Comparison of ENCODE assay signal across 20 cellular contexts in genomic region chr19:1505991-1506881, GRCh38. TPM values are rescaled to one million over a fixed set of nuclear protein-coding genes. Genes with fewer than 3 reads are reported as not detected.
A peak's percentile ranks its signal among the peaks of the same experiment; 100 is the strongest.
DNase-seq lines count a peak whose midpoint lies in the region; ATAC-seq and TF ChIP-seq lines count a peak whose summit lies in the region.
"Had no signal": no experiment of that assay in that cellular context is flagged by ENCODE, and none has a peak within 500 bp of the region (broad histone marks: within the 10 kb centered on the region; RNA-seq: fewer than 3 reads in every experiment).

No MANE protein-coding gene starts in this region.

- peaks cover 23% of the 10 kb centered on the region for H3K4me1 Mint-ChIP-seq in activated naive CD8-positive, alpha-beta T cell treated with anti-CD3 and anti-CD28 coated beads, Interleukin-2, amount 50 U/mL, for 24 hours
- peaks cover 10% of the 10 kb centered on the region for H3K4me1 Mint-ChIP-seq in activated naive CD8-positive, alpha-beta T cell treated with anti-CD3 and anti-CD28 coated beads for 36 hours
- H3K4me1 Mint-ChIP-seq in brain (peaks cover 36% of the 10 kb centered on the region), mesothelial cell of epicardium (peaks cover 22% of the 10 kb centered on the region), type B pancreatic cell (ENCODE audit: unreplicated experiment) (peaks cover 11% of the 10 kb centered on the region)

- H3K27ac ChIP-seq in smooth muscle cell (ENCODE audit: low read depth): no peak overlapping the region
- H3K27ac ChIP-seq: PC-9 had no signal

- peaks cover 18% of the 10 kb centered on the region for H3F3A ChIP-seq in smooth muscle cell (ENCODE audit: low read depth)

- H3K36me3 Mint-ChIP-seq in activated naive CD8-positive, alpha-beta T cell treated with anti-CD3 and anti-CD28 coated beads, Interleukin-2, amount 50 U/mL, for 24 hours (ENCODE audit: low read depth): peaks cover 2% of the 10 kb centered on the region
- no peaks in the 10 kb centered on the region for H3K36me3 Mint-ChIP-seq in activated naive CD8-positive, alpha-beta T cell treated with anti-CD3 and anti-CD28 coated beads for 36 hours
- peaks cover 5% of the 10 kb centered on the region for H3K36me3 Mint-ChIP-seq in brain
- H3K36me3 Mint-ChIP-seq in mesothelial cell of epicardium: no peaks in the 10 kb centered on the region
- no peaks in the 10 kb centered on the region for H3K36me3 Mint-ChIP-seq in type B pancreatic cell

- H3K4me2 ChIP-seq in smooth muscle cell: no peak overlapping the region

- H3K4me1 ChIP-seq in smooth muscle cell (ENCODE audit: low read depth): peaks cover 20% of the 10 kb centered on the region

- WGBS in smooth muscle cell (ENCODE audit: low lambda C conversion rate): 93% methylated on average over 35 of the region's 45 CpGs

- peaks cover 20% of the 10 kb centered on the region for H3K27me3 Mint-ChIP-seq in activated naive CD8-positive, alpha-beta T cell treated with anti-CD3 and anti-CD28 coated beads, Interleukin-2, amount 50 U/mL, for 24 hours
- peaks cover 50% of the 10 kb centered on the region for H3K27me3 Mint-ChIP-seq in activated naive CD8-positive, alpha-beta T cell treated with anti-CD3 and anti-CD28 coated beads for 36 hours
- H3K27me3 Mint-ChIP-seq in brain: peaks cover 33% of the 10 kb centered on the region
- peaks cover 52% of the 10 kb centered on the region for H3K27me3 Mint-ChIP-seq in mesothelial cell of epicardium (ENCODE audit: low read depth)
- H3K27me3 Mint-ChIP-seq in type B pancreatic cell: peaks cover 45% of the 10 kb centered on the region

- TF ChIP-seq CTCF in brain (conservative IDR thresholded peaks at IDR 0.05): no peak
- TF ChIP-seq CTCF in mesothelial cell of epicardium (IDR thresholded peaks at IDR 0.05; ENCODE audit: unreplicated experiment): no peak
- TF ChIP-seq CTCF in type B pancreatic cell (conservative IDR thresholded peaks at IDR 0.05): no peak
- no peak for TF ChIP-seq CTCF in smooth muscle cell (IDR thresholded peaks at IDR 0.05; ENCODE audit: borderline replicate concordance, insufficient read depth, poor library complexity, severe bottlenecking)

- DNase-seq in activated naive CD8-positive, alpha-beta T cell treated with anti-CD3 and anti-CD28 coated beads, Interleukin-2, amount 50 U/mL, for 24 hours: no peak
- no peak for DNase-seq in activated naive CD8-positive, alpha-beta T cell treated with anti-CD3 and anti-CD28 coated beads for 36 hours
- DNase-seq in mesothelial cell of epicardium (ENCODE audit: low spot score in 2 of 2, unreplicated experiment in 2 of 2): no peak
- no peak for DNase-seq in type B pancreatic cell (ENCODE audit: extremely low spot score, unreplicated experiment)
- no peak for DNase-seq in smooth muscle cell (lab: John Stamatoyannopoulos, UW; ENCODE audit: unreplicated experiment)
- no peak for DNase-seq in kidney tubule cell (ENCODE audit: low spot score)
- no peak for DNase-seq in NCI-H748 (lab: John Stamatoyannopoulos, UW; ENCODE audit: unreplicated experiment)
- DNase-seq: 8988T, C1 segment of cervical spinal cord, DMS53, KBM-7, NCI-H1417, NCI-H1930, NCI-H2171, NCI-H446 treated with DMSO at 0.1 percent for 48 hours, NCI-H774, PC-9 had no signal

- H3K9me3 ChIP-seq in smooth muscle cell (replicated peaks; ENCODE audit: low read depth): no peaks in the 10 kb centered on the region

- H3K79me2 ChIP-seq in smooth muscle cell (ENCODE audit: low read depth): no peaks in the 10 kb centered on the region

- H3K4me3 Mint-ChIP-seq in activated naive CD8-positive, alpha-beta T cell treated with anti-CD3 and anti-CD28 coated beads, Interleukin-2, amount 50 U/mL, for 24 hours: no peak overlapping the region
- H3K4me3 Mint-ChIP-seq in activated naive CD8-positive, alpha-beta T cell treated with anti-CD3 and anti-CD28 coated beads for 36 hours: no peak overlapping the region
- H3K4me3 Mint-ChIP-seq in brain (peak overlapping the region in 4 of 5 experiments; percentile 23 to 47 (median 36)), mesothelial cell of epicardium (no peak overlapping the region), type B pancreatic cell (peak overlapping the region; percentile 63)

- ATAC-seq in activated naive CD8-positive, alpha-beta T cell treated with anti-CD3 and anti-CD28 coated beads, Interleukin-2, amount 50 U/mL, for 24 hours: no peak
- ATAC-seq: HCT116 had no signal

- H3K27ac Mint-ChIP-seq in activated naive CD8-positive, alpha-beta T cell treated with anti-CD3 and anti-CD28 coated beads, Interleukin-2, amount 50 U/mL, for 24 hours: peak overlapping the region; percentile 41
- no peak overlapping the region for H3K27ac Mint-ChIP-seq in activated naive CD8-positive, alpha-beta T cell treated with anti-CD3 and anti-CD28 coated beads for 36 hours
- H3K27ac Mint-ChIP-seq in brain (peak overlapping the region in 4 of 5 experiments; percentile 23 to 64 (median 52)), mesothelial cell of epicardium (peak overlapping the region; percentile 15), type B pancreatic cell (peak overlapping the region; percentile 59)

- peaks cover 7% of the 10 kb centered on the region for H3K27me3 ChIP-seq in smooth muscle cell (ENCODE audit: low read depth)

- no peaks in the 10 kb centered on the region for H3K36me3 ChIP-seq in smooth muscle cell (ENCODE audit: low read depth)

- H2AFZ ChIP-seq in smooth muscle cell (ENCODE audit: low read depth): no peak overlapping the region
- H2AFZ ChIP-seq: PC-9 had no signal

- H3K4me3 ChIP-seq in smooth muscle cell: no peak overlapping the region
- H3K4me3 ChIP-seq: PC-9 had no signal

- no peak overlapping the region for H3K9ac ChIP-seq in smooth muscle cell (ENCODE audit: low read depth)

- H4K20me1 ChIP-seq in smooth muscle cell (ENCODE audit: low read depth): no peaks in the 10 kb centered on the region

- H3K9me3 Mint-ChIP-seq in activated naive CD8-positive, alpha-beta T cell treated with anti-CD3 and anti-CD28 coated beads, Interleukin-2, amount 50 U/mL, for 24 hours: no peaks in the 10 kb centered on the region
- H3K9me3 Mint-ChIP-seq in activated naive CD8-positive, alpha-beta T cell treated with anti-CD3 and anti-CD28 coated beads for 36 hours: no peaks in the 10 kb centered on the region
- H3K9me3 Mint-ChIP-seq in brain: peaks cover 0 to 16% (median 11%) of the 10 kb centered on the region in 5 experiments
- H3K9me3 Mint-ChIP-seq in mesothelial cell of epicardium: no peaks in the 10 kb centered on the region
- peaks cover 3% of the 10 kb centered on the region for H3K9me3 Mint-ChIP-seq in type B pancreatic cell

RNA-seq across cellular contexts. Expression of gene ADAMTSL5, which starts 6.6 kb away (rescaled TPM):
- total RNA-seq in activated naive CD8-positive, alpha-beta T cell treated with anti-CD3 and anti-CD28 coated beads for 36 hours: 1 to 10 TPM; 1.1 to 1.5 TPM
- polyA plus RNA-seq in brain (ENCODE audit: insufficient read depth, low read depth, low replicate concordance) (0.49 TPM), smooth muscle cell (24.3 and 37.6 TPM in 2 replicates)
- total RNA-seq in mesothelial cell of epicardium (4.0 to 4.6 TPM (median 4.3 TPM) in 3 replicates), type B pancreatic cell (ENCODE audit: low replicate concordance) (3.4 and 10.6 TPM in 2 replicates), smooth muscle cell (11.1 and 16.4 TPM in 2 replicates)

RNA-seq across cellular contexts. Expression of gene REEP6, which starts 15.3 kb away (rescaled TPM):
- 1 to 10 TPM; 1.3 to 1.8 TPM for total RNA-seq in activated naive CD8-positive, alpha-beta T cell treated with anti-CD3 and anti-CD28 coated beads for 36 hours
- 10.4 TPM for polyA plus RNA-seq in brain (ENCODE audit: insufficient read depth, low read depth, low replicate concordance)
- 3.6 to 3.9 TPM (median 3.8 TPM) in 3 replicates for total RNA-seq in mesothelial cell of epicardium
- total RNA-seq in type B pancreatic cell (ENCODE audit: low replicate concordance): 17.3 and 34.5 TPM in 2 replicates
- 5.2 and 7.0 TPM in 2 replicates for total RNA-seq in smooth muscle cell
- polyA plus RNA-seq in smooth muscle cell: 15.1 and 18.7 TPM in 2 replicates

RNA-seq across cellular contexts. Expression of gene PCSK4, which starts 16.1 kb away (rescaled TPM):
- total RNA-seq in activated naive CD8-positive, alpha-beta T cell treated with anti-CD3 and anti-CD28 coated beads for 36 hours: 1 to 10 TPM; 1.5 to 1.7 TPM
- polyA plus RNA-seq in brain (ENCODE audit: insufficient read depth, low read depth, low replicate concordance): 3.9 TPM
- 20.9 to 24.0 TPM (median 22.6 TPM) in 3 replicates for total RNA-seq in mesothelial cell of epicardium
- 9.6 and 12.4 TPM in 2 replicates for total RNA-seq in type B pancreatic cell (ENCODE audit: low replicate concordance)
- total RNA-seq in smooth muscle cell: 1.4 and 1.7 TPM in 2 replicates
- polyA plus RNA-seq in smooth muscle cell: 8.7 and 14.4 TPM in 2 replicates

RNA-seq across cellular contexts. Expression of gene PLK5, which starts 17.6 kb away (rescaled TPM):
- total RNA-seq in activated naive CD8-positive, alpha-beta T cell treated with anti-CD3 and anti-CD28 coated beads for 36 hours: not detected
- 1.1 TPM for polyA plus RNA-seq in brain (ENCODE audit: insufficient read depth, low read depth, low replicate concordance)
- 0.38 to 0.51 TPM (median 0.38 TPM) in 3 replicates for total RNA-seq in mesothelial cell of epicardium
- 0.24 TPM in 1 of 2 replicates, not detected in the other for total RNA-seq in type B pancreatic cell (ENCODE audit: low replicate concordance)
- total RNA-seq in smooth muscle cell: not detected in 2 replicates
- 0.60 TPM in 1 of 2 replicates, not detected in the other for polyA plus RNA-seq in smooth muscle cell
- total RNA-seq: M059J, PC-9 had no signal

RNA-seq across cellular contexts. Expression of gene C19orf25, which starts 27.2 kb away (rescaled TPM):
- total RNA-seq in activated naive CD8-positive, alpha-beta T cell treated with anti-CD3 and anti-CD28 coated beads for 36 hours: 10 to 100 TPM; 27.0 to 28.7 TPM
- polyA plus RNA-seq in brain (ENCODE audit: insufficient read depth, low read depth, low replicate concordance) (101 TPM), smooth muscle cell (27.9 and 42.2 TPM in 2 replicates)
- total RNA-seq in mesothelial cell of epicardium (29.4 to 34.2 TPM (median 30.0 TPM) in 3 replicates), type B pancreatic cell (ENCODE audit: low replicate concordance) (36.6 and 37.5 TPM in 2 replicates), smooth muscle cell (10.0 and 15.2 TPM in 2 replicates)

Comparison
In these comparisons a context has a peak if more than half of its experiments do, and no peak if none do; other contexts are left out.
1. H3K4me3 Mint-ChIP-seq: peak in brain (4 of 5) and type B pancreatic cell (single experiment); none in activated naive CD8-positive, alpha-beta T cell treated with anti-CD3 and anti-CD28 coated beads, Interleukin-2, amount 50 U/mL, for 24 hours (single experiment), activated naive CD8-positive, alpha-beta T cell treated with anti-CD3 and anti-CD28 coated beads for 36 hours (single experiment) and mesothelial cell of epicardium (single experiment).